ENCODE assay signal across 8 cellular contexts in the genomic region with DNA sequence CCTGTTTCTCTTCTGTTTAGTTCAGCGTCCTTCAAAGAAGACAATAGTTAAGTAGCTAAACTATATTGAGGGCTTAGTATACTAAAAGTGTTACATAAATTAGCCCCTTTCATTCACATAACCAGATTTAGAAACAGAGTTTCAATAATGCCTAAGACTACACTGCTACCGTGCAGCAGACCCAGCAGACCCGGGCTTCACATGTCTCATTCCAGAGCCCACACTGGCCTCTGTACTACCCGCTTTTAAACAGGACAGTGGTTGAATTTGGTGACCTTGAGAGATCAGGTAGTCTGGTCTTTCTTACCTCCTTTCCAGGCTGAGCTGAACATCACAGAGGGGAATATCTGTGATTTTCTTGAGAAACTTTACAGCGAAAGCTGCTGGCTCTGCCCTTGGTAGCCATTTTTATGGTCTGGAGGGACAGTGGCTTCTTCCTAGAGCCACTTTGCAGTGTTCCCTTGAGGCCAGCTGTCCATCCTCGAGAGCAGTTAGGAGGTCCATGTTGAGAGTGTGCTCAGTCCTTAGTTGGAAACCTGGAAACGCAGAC. TPM values are rescaled to one million over a fixed set of nuclear protein-coding genes. Genes with fewer than 3 reads are reported as not detected.
DNase-seq lines count a peak whose midpoint lies in the region; ATAC-seq and TF ChIP-seq lines count a peak whose summit lies in the region.

No MANE protein-coding gene starts in this region.

- H3K4me1 Mint-ChIP-seq in activated CD8-positive, alpha-beta memory T cell treated with anti-CD3 and anti-CD28 coated beads, Interleukin-2, amount 10 ng/mL, durations not matched to agents 7 days and 5 days: peaks cover 99% of the 10 kb centered on the region

- intact Hi-C loops in right cardiac atrium (cut with DNase I) (loop anchor here in 2 of 4 donors (10.0 kb wide), 2 partner anchors 49 to 59 kb away; no protein-coding TSS in a partner anchor), left cardiac atrium (cut with DNase I) (no loop called here), vagina (cut with DNase I) (no loop called here)

- peak overlapping the region in 1 of 2 experiments; percentile 60 for H3K23ac ChIP-seq in mesenchymal stem cell (ENCODE audit: low read length in 2 of 2)

- peak overlapping the region; percentile 82 to 100 for H3K18ac ChIP-seq in mesenchymal stem cell (ENCODE audit: low read depth in 1 of 2, low read length in 2 of 2)

- H3K27ac ChIP-seq in right cardiac atrium (ENCODE audit: low read length): peak overlapping the region; percentile 69
- peak overlapping the region; percentile 94 for H3K27ac ChIP-seq in mesenchymal stem cell (ENCODE audit: low read length, poor library complexity, severe bottlenecking)
- peak overlapping the region; percentile 70 for H3K27ac ChIP-seq in vagina

- peak overlapping the region; percentile 93 for H2BK5ac ChIP-seq in mesenchymal stem cell (ENCODE audit: low read depth, low read length, poor library complexity, severe bottlenecking)

- ATAC-seq in right cardiac atrium: no peak
- no peak for ATAC-seq in left cardiac atrium
- ATAC-seq in activated CD8-positive, alpha-beta memory T cell treated with anti-CD3 and anti-CD28 coated beads, Interleukin-2, amount 10 ng/mL, durations not matched to agents 7 days and 5 days: peak; percentile 4
- ATAC-seq in HG03571 (IDR thresholded peaks at IDR 0.05; ENCODE audit: unreplicated experiment): no peak

- H3K9ac ChIP-seq in mesenchymal stem cell (ENCODE audit: low read length): peak overlapping the region; percentile 86

- CTCF ChIA-PET in activated CD8-positive, alpha-beta memory T cell treated with anti-CD3 and anti-CD28 coated beads, Interleukin-2, amount 10 ng/mL, durations not matched to agents 7 days and 5 days (lab: Charles Lee): interaction anchor here (0.8 to 12.5 kb wide), 17 partner anchors 9 to 394 kb away, joined by 3 to 131 read pairs (median 20); a partner anchor contains a TSS

- H2BK120ac ChIP-seq in mesenchymal stem cell (ENCODE audit: low read depth, low read length): peak overlapping the region; percentile 8

- peak overlapping the region; percentile 89 to 99 for H3K4ac ChIP-seq in mesenchymal stem cell (ENCODE audit: low read depth in 1 of 2, low read length in 2 of 2)

- H3K36me3 Mint-ChIP-seq in activated CD8-positive, alpha-beta memory T cell treated with anti-CD3 and anti-CD28 coated beads, Interleukin-2, amount 10 ng/mL, durations not matched to agents 7 days and 5 days: peaks cover 72% of the 10 kb centered on the region

- H3K4me3 ChIP-seq in right cardiac atrium (ENCODE audit: low read length) (no peak overlapping the region), mesenchymal stem cell (ENCODE audit: insufficient read depth in 1 of 2, low read depth in 1 of 2, low read length in 2 of 2) (peak overlapping the region in 1 of 2 experiments; percentile 56), vagina (no peak overlapping the region)

- DNase-seq in right cardiac atrium (no peak), left cardiac atrium (no peak), mesenchymal stem cell (no peak), vagina (ENCODE audit: extremely low spot score in 2 of 2) (no peak), SK-N-DZ (ENCODE audit: low spot score) (no peak), H4 (ENCODE audit: low spot score) (no peak)
- peak; percentile 46 for DNase-seq in activated CD8-positive, alpha-beta memory T cell treated with anti-CD3 and anti-CD28 coated beads, Interleukin-2, amount 10 ng/mL, durations not matched to agents 7 days and 5 days

- peaks cover 0 to 8% of the 10 kb centered on the region in 2 experiments for H3K36me3 ChIP-seq in mesenchymal stem cell (ENCODE audit: control insufficient read depth in 1 of 2, insufficient read depth in 2 of 2, low read depth in 1 of 2, low read length in 2 of 2)
- H3K36me3 ChIP-seq in vagina: no peaks in the 10 kb centered on the region

- H3K27me3 ChIP-seq in right cardiac atrium (ENCODE audit: control insufficient read depth, insufficient read depth) (no peaks in the 10 kb centered on the region), mesenchymal stem cell (ENCODE audit: control insufficient read depth in 1 of 2, insufficient read depth in 1 of 2, low read length in 2 of 2) (no peaks in the 10 kb centered on the region), vagina (no peaks in the 10 kb centered on the region)

- H2BK12ac ChIP-seq in mesenchymal stem cell (ENCODE audit: low read length in 2 of 2): peak overlapping the region; percentile 46 to 100

- H4K8ac ChIP-seq in mesenchymal stem cell (ENCODE audit: low read length): peak overlapping the region; percentile 83

- no peak overlapping the region for H3K4me2 ChIP-seq in mesenchymal stem cell (ENCODE audit: low read length, poor library complexity, severe bottlenecking)

- WGBS in right cardiac atrium: 80% methylated on average over 7 of the region's 7 CpGs
- WGBS in mesenchymal stem cell: 84% methylated on average over 6 of the region's 7 CpGs

- H2AK5ac ChIP-seq in mesenchymal stem cell (ENCODE audit: low read length, severe bottlenecking): peak overlapping the region; percentile 98

- no peak for TF ChIP-seq POLR2A in vagina (IDR thresholded peaks at IDR 0.05)

- H2BK15ac ChIP-seq in mesenchymal stem cell (ENCODE audit: low read depth, poor library complexity, severe bottlenecking): peak overlapping the region; percentile 33

- H3K27me3 Mint-ChIP-seq in activated CD8-positive, alpha-beta memory T cell treated with anti-CD3 and anti-CD28 coated beads, Interleukin-2, amount 10 ng/mL, durations not matched to agents 7 days and 5 days: no peaks in the 10 kb centered on the region

- H3K4me1 ChIP-seq in right cardiac atrium (ENCODE audit: control insufficient read depth, insufficient read depth, low read length) (peaks cover 59% of the 10 kb centered on the region), mesenchymal stem cell (ENCODE audit: control insufficient read depth, insufficient read depth, low read depth, low read length) (peaks cover 38% of the 10 kb centered on the region), vagina (peaks cover 87% of the 10 kb centered on the region)

- H3K9me3 Mint-ChIP-seq in activated CD8-positive, alpha-beta memory T cell treated with anti-CD3 and anti-CD28 coated beads, Interleukin-2, amount 10 ng/mL, durations not matched to agents 7 days and 5 days (ENCODE audit: low read depth): no peaks in the 10 kb centered on the region

- no peaks in the 10 kb centered on the region for H3K9me3 ChIP-seq in right cardiac atrium (ENCODE audit: control insufficient read depth, low read length)
- H3K9me3 ChIP-seq in mesenchymal stem cell (ENCODE audit: control insufficient read depth, low read length): no peaks in the 10 kb centered on the region
- H3K9me3 ChIP-seq in vagina: no peaks in the 10 kb centered on the region

- H2AFZ ChIP-seq in mesenchymal stem cell (ENCODE audit: low read depth, low read length): no peak overlapping the region

- peak overlapping the region; percentile 81 for H3K4me3 Mint-ChIP-seq in activated CD8-positive, alpha-beta memory T cell treated with anti-CD3 and anti-CD28 coated beads, Interleukin-2, amount 10 ng/mL, durations not matched to agents 7 days and 5 days

- peak overlapping the region; percentile 95 for H4K91ac ChIP-seq in mesenchymal stem cell (ENCODE audit: low read length)

- peaks cover 13% of the 10 kb centered on the region for H3K79me1 ChIP-seq in mesenchymal stem cell (replicated peaks; ENCODE audit: low read length, poor library complexity, severe bottlenecking)

- H3K27ac Mint-ChIP-seq in activated CD8-positive, alpha-beta memory T cell treated with anti-CD3 and anti-CD28 coated beads, Interleukin-2, amount 10 ng/mL, durations not matched to agents 7 days and 5 days: peak overlapping the region; percentile 98

- peak overlapping the region in 1 of 2 experiments; percentile 96 for H3K14ac ChIP-seq in mesenchymal stem cell (ENCODE audit: low read length in 2 of 2)

- no peak for TF ChIP-seq CTCF in vagina (IDR thresholded peaks at IDR 0.05)

RNA-seq across cellular contexts. Expression of a gene that starts 56.5 kb away (rescaled TPM):
- total RNA-seq in right cardiac atrium (10 to 100 TPM in 3 of 4 donors, 1 to 10 TPM in 1; 9.3 to 17.5 (median 14.4) TPM), left cardiac atrium (10 to 100 TPM in 1 of 2 donors, 1 to 10 TPM in 1; 7.9 to 15.3 TPM), vagina (15.2 TPM)
- polyA plus RNA-seq in right cardiac atrium: 5.7 TPM
- total RNA-seq in activated CD8-positive, alpha-beta memory T cell treated with anti-CD3 and anti-CD28 coated beads, Interleukin-2, amount 10 ng/mL, durations not matched to agents 7 days and 5 days: 1 to 10 TPM; 3.9 to 4.5 TPM
- polyA plus RNA-seq in mesenchymal stem cell (2013, experiment 1 of 2): 1.7 TPM
- 1.7 TPM for polyA plus RNA-seq in mesenchymal stem cell (2013, experiment 2 of 2)
- 1.3 and 1.5 TPM in 2 replicates for polyA plus RNA-seq in SK-N-DZ (2014; cell fraction: cytosol; rRNA removed)
- polyA plus RNA-seq in SK-N-DZ (2014; cell fraction: nucleus; rRNA removed): 2.8 and 7.0 TPM in 2 replicates
- total RNA-seq in H4 (2014; rRNA removed; shearing (Covaris generic)): 6.9 and 9.6 TPM in 2 replicates
